ENCODE assay signal across 1 cellular context in the genomic region with DNA sequence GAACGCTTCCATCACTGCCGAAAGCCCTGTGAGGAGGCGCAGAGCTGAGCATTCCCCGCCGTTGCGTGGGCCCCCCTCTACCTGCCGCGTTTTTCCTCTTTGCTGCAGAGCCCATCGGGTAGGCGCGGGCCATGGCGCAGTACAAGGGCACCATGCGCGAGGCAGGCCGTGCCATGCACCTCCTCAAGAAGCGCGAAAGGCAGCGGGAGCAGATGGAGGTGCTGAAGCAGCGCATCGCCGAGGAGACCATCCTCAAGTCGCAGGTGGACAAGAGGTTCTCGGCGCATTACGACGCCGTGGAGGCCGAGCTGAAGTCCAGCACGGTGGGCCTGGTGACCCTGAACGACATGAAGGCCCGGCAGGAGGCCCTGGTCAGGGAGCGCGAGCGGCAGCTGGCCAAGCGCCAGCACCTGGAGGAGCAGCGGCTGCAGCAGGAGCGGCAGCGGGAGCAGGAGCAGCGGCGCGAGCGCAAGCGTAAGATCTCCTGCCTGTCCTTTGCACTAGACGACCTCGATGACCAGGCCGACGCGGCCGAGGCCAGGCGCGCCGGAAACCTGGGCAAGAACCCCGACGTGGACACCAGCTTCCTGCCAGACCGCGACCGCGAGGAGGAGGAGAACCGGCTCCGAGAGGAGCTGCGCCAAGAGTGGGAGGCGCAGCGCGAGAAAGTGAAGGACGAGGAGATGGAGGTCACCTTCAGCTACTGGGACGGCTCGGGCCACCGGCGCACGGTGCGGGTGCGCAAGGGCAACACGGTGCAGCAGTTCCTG.
TF ChIP-seq lines count a peak whose summit lies in the region.

No MANE protein-coding gene starts in this region.

TF ChIP-seq in GM12878, 131 proteins besides CTCF, POLR2A, EP300 and RAD21 (continued from another document):
- TF ChIP-seq, protein P1, sequence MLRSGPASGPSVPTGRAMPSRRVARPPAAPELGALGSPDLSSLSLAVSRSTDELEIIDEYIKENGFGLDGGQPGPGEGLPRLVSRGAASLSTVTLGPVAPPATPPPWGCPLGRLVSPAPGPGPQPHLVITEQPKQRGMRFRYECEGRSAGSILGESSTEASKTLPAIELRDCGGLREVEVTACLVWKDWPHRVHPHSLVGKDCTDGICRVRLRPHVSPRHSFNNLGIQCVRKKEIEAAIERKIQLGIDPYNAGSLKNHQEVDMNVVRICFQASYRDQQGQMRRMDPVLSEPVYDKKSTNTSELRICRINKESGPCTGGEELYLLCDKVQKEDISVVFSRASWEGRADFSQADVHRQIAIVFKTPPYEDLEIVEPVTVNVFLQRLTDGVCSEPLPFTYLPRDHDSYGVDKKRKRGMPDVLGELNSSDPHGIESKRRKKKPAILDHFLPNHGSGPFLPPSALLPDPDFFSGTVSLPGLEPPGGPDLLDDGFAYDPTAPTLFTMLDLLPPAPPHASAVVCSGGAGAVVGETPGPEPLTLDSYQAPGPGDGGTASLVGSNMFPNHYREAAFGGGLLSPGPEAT (IDR thresholded peaks at IDR 0.05; ENCODE audit: low read depth): no peak
- no peak for TF ChIP-seq MYC (IDR thresholded peaks at IDR 0.05; ENCODE audit: insufficient read depth, insufficient read length, insufficient replicate concordance, low read length, severe bottlenecking)
TF ChIP-seq in GM12878: peak in this region for 0.
